Comparison of ENCODE assay signal across 22 cellular contexts in the genomic region with DNA sequence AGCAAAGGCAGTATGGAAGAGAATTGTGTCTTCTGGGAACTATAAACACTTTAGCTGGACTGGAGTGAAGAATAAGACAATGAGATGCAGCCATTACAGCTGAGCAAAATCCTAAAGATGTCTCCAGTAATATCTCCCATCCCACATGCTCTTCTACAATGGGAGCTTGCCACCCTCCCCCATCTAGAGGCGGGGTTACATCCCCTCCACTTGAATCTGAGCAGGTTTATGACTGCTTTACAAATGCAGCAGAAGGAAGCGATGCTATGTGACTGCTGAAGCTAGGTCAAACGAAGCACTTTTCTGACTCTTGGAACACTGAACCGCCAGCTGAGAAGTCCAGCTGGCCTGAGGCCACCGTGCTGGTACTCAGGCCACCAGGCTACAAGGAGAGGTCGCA.
DNase-seq lines count a peak whose midpoint lies in the region; ATAC-seq, FAIRE-seq and TF ChIP-seq lines count a peak whose summit lies in the region.
"Had no signal": no experiment of that assay in that cellular context is flagged by ENCODE, and none has a peak within 500 bp of the region (broad histone marks: within the 10 kb centered on the region; RNA-seq: fewer than 3 reads in every experiment).

No MANE protein-coding gene starts in this region.

- no peak overlapping the region for H3K56ac ChIP-seq in H1 (replicated peaks; ENCODE audit: insufficient read length, low read depth, low read length)

- POLR2A ChIA-PET in H1 (lab: Charles Lee; ENCODE audit: partially characterized antibody) = interaction anchor here (1.0 to 4.9 kb wide), 9 partner anchors 8 to 35 kb away, joined by 3 to 17 read pairs (median 7); no protein-coding TSS in a partner anchor

- H3K9me3 ChIP-seq in H1 (ENCODE audit: insufficient read depth in 2 of 2, low read depth in 1 of 2, low read length in 1 of 2) (no peaks in the 10 kb centered on the region), neuronal stem cell (replicated peaks in 1 of 2; ENCODE audit: control insufficient read depth in 2 of 2, insufficient read depth in 1 of 2, low read depth in 1 of 2, low read length in 2 of 2) (no peaks in the 10 kb centered on the region)
- H3K9me3 ChIP-seq: Caco-2 had no signal

- H3K4me3 ChIP-seq in GM23338 = no peak overlapping the region
- H3K4me3 ChIP-seq in H1 (ENCODE audit: extremely low read depth in 1 of 4, insufficient read depth in 2 of 4, low read depth in 3 of 4, low read length in 4 of 4) = no peak overlapping the region
- no peak overlapping the region for H3K4me3 ChIP-seq in neuronal stem cell (ENCODE audit: low read length in 2 of 2)
- H3K4me3 ChIP-seq: GM12878 had no signal

- no peak overlapping the region for H2AK5ac ChIP-seq in H1 (ENCODE audit: low read depth, low read length)
- H2AK5ac ChIP-seq in neuronal stem cell (ENCODE audit: low read depth, low read length) = no peak overlapping the region

- ATAC-seq in GM23338 (peak; percentile 53), GM21360 (IDR thresholded peaks at IDR 0.05; ENCODE audit: unreplicated experiment) (no peak)
- ATAC-seq: CD8-positive, alpha-beta T cell; GM12878; SK-N-SH treated with all-trans-retinoic acid at 6 μM for 48 hours had no signal

- H2AFZ ChIP-seq in GM23338 (peak overlapping the region; percentile 73), H1 (ENCODE audit: low read length) (no peak overlapping the region), neuronal stem cell (ENCODE audit: low read length) (peak overlapping the region; percentile 15)

- peaks cover 6% of the 10 kb centered on the region; the same call in 2 of the 3 replicates for H3K9me3 Mint-ChIP-seq in GM23338
- H3K9me3 Mint-ChIP-seq: CD8-positive, alpha-beta T cell had no signal

- H3K27ac Mint-ChIP-seq in GM23338 = 0 out of 2 replicates have a peak overlapping the region, but pooled peaks have one; percentile 17
- H3K27ac Mint-ChIP-seq: CD8-positive, alpha-beta T cell had no signal

- peak overlapping the region; percentile 48 for H2BK120ac ChIP-seq in H1 (replicated peaks; ENCODE audit: low read depth, low read length)
- no peak overlapping the region for H2BK120ac ChIP-seq in neuronal stem cell (ENCODE audit: low read depth, low read length)

- TF ChIP-seq EP300 in H1 (IDR thresholded peaks at IDR 0.05; ENCODE audit: borderline replicate concordance in 1 of 2, low read depth in 2 of 2, low read length in 2 of 2) = no peak

- H3K36me3 Mint-ChIP-seq in GM23338 (ENCODE audit: low read depth) = peaks cover 17% of the 10 kb centered on the region
- H3K36me3 Mint-ChIP-seq: CD8-positive, alpha-beta T cell had no signal

- H3K27me3 ChIP-seq in GM23338 (ENCODE audit: insufficient read depth) (no peaks in the 10 kb centered on the region), H1 (replicated peaks in 1 of 4; ENCODE audit: control insufficient read depth in 3 of 4, extremely low read depth in 1 of 4, insufficient read depth in 3 of 4, low read length in 3 of 4) (no peaks in the 10 kb centered on the region), neuronal stem cell (ENCODE audit: control insufficient read depth in 3 of 3, insufficient read depth in 3 of 3, low read depth in 1 of 3, low read length in 3 of 3) (no peaks in the 10 kb centered on the region)

- H4K20me1 ChIP-seq in GM23338 (replicated peaks; ENCODE audit: insufficient read depth) = no peaks in the 10 kb centered on the region
- H4K20me1 ChIP-seq in H1 (replicated peaks in 1 of 2; ENCODE audit: control insufficient read depth in 1 of 2, insufficient read depth in 2 of 2, low read length in 2 of 2) = no peaks in the 10 kb centered on the region

- TF ChIP-seq RAD21 in H1 (IDR thresholded peaks at IDR 0.05 in 1 of 2, conservative IDR thresholded peaks at IDR 0.05 in 1 of 2; ENCODE audit: low read depth in 2 of 2, low read length in 2 of 2) = no peak

- H4K5ac ChIP-seq in H1 (ENCODE audit: insufficient read length, low read depth, low read length) = peak overlapping the region; percentile 30

- H3K4me3 Mint-ChIP-seq in GM23338 = no peak overlapping the region; the same call in 2 of the 3 replicates
- H3K4me3 Mint-ChIP-seq: CD8-positive, alpha-beta T cell had no signal

- H3K4ac ChIP-seq in H1 (replicated peaks; ENCODE audit: insufficient read length, low read depth, low read length) (no peak overlapping the region), neuronal stem cell (ENCODE audit: low read length) (no peak overlapping the region)

- TF ChIP-seq CTCF in GM23338 (conservative IDR thresholded peaks at IDR 0.05; ENCODE audit: low read depth in 2 of 2) (no peak), H1 (IDR thresholded peaks at IDR 0.05; ENCODE audit: control extremely low read depth in 1 of 3, insufficient read depth in 1 of 3, low read depth in 1 of 3, low read length in 3 of 3) (no peak)

- H3K36me3 ChIP-seq in GM23338 (ENCODE audit: insufficient read depth) = no peaks in the 10 kb centered on the region
- no peaks in the 10 kb centered on the region for H3K36me3 ChIP-seq in H1 (ENCODE audit: control insufficient read depth in 2 of 4, insufficient read depth in 4 of 4, low read length in 3 of 4)
- no peaks in the 10 kb centered on the region for H3K36me3 ChIP-seq in neuronal stem cell (replicated peaks in 1 of 2; ENCODE audit: control insufficient read depth in 2 of 2, insufficient read depth in 2 of 2, low read length in 2 of 2)

- H3K23me2 ChIP-seq in H1 (ENCODE audit: low read depth, low read length) = no peaks in the 10 kb centered on the region

- peaks cover 58% of the 10 kb centered on the region for H3K4me1 Mint-ChIP-seq in GM23338

- H3K4me1 ChIP-seq in GM23338 (ENCODE audit: insufficient read depth) (peaks cover 49% of the 10 kb centered on the region), H1 (replicated peaks in 1 of 4; ENCODE audit: control insufficient read depth in 3 of 4, insufficient read depth in 4 of 4, low read length in 3 of 4) (peaks cover 6 to 22% (median 10%) of the 10 kb centered on the region in 4 experiments), neuronal stem cell (ENCODE audit: control insufficient read depth in 2 of 2, insufficient read depth in 1 of 2, low read depth in 1 of 2, low read length in 2 of 2) (peaks cover 0 to 7% of the 10 kb centered on the region in 2 donors)

- peaks cover 13% of the 10 kb centered on the region for H3K9me2 ChIP-seq in GM23338 (ENCODE audit: insufficient read depth)

- H4K8ac ChIP-seq in H1 (ENCODE audit: extremely low read depth, insufficient read depth, low read length) (peak overlapping the region; percentile 36; the same call in 1 of the 2 replicates), neuronal stem cell (ENCODE audit: low read depth, low read length) (no peak overlapping the region)

- CTCF ChIA-PET in H1 (lab: Charles Lee; ENCODE audit: partially characterized antibody) = interaction anchor here (1.2 to 3.6 kb wide), 4 partner anchors 8 to 55 kb away, joined by 3 to 24 read pairs (median 9); no protein-coding TSS in a partner anchor

- no peak overlapping the region for H3K9ac ChIP-seq in H1 (replicated peaks in 1 of 4; ENCODE audit: extremely low read depth in 1 of 4, low read depth in 3 of 4, low read length in 3 of 4)
- no peak overlapping the region for H3K9ac ChIP-seq in neuronal stem cell (ENCODE audit: low read depth, low read length, poor library complexity)

- no peak for FAIRE-seq in H1 (lab: Jason Lieb, UNC)
- FAIRE-seq: A204.1, GM12878, RCC 7860 had no signal

- peak overlapping the region; percentile 32; the same call in 1 of the 2 replicates for H2BK15ac ChIP-seq in H1 (ENCODE audit: low read length)
- H2BK15ac ChIP-seq in neuronal stem cell (ENCODE audit: low read length) = no peak overlapping the region

- H3K23ac ChIP-seq in H1 (ENCODE audit: insufficient read length) (no peak overlapping the region), neuronal stem cell (ENCODE audit: low read depth, low read length, poor library complexity) (no peak overlapping the region)

- no peaks in the 10 kb centered on the region; the same call in 1 of the 2 replicates for H3F3A ChIP-seq in GM23338 (replicated peaks; ENCODE audit: low read depth)

- H2BK20ac ChIP-seq in H1 (ENCODE audit: low read length) = peak overlapping the region; percentile 48; the same call in 1 of the 2 replicates

- H3K79me2 ChIP-seq in GM23338 (replicated peaks; ENCODE audit: insufficient read depth) (no peaks in the 10 kb centered on the region), H1 (ENCODE audit: control insufficient read depth in 1 of 2, insufficient read depth in 2 of 2, low read length in 2 of 2) (peaks cover 0 to 4% of the 10 kb centered on the region in 2 experiments; a peak in 1 of 4 replicates)

- H2BK12ac ChIP-seq in H1 (ENCODE audit: low read depth, low read length) (peak overlapping the region; percentile 72; the same call in 1 of the 2 replicates), neuronal stem cell (ENCODE audit: low read length) (no peak overlapping the region)

- H3K18ac ChIP-seq in H1 (ENCODE audit: extremely low read depth, low read length) (no peak overlapping the region), neuronal stem cell (ENCODE audit: low read length) (peak overlapping the region; percentile 44)

- DNase-seq in GM23338 (ENCODE audit: low spot score) (peak; percentile 28), NCI-H187 treated with DMSO at 0.1 percent for 48 hours (lab: John Stamatoyannopoulos, UW) (peak; percentile 11), H1 (ENCODE audit: low read depth in 1 of 2, low spot score in 2 of 2) (no peak), neuronal stem cell (ENCODE audit: low spot score) (no peak), DMS79 treated with DMSO at 0.1 percent for 48 hours (lab: John Stamatoyannopoulos, UW) (no peak), activated T-cell treated with anti-CD3 and anti-CD28 coated beads for 4 hours (no peak)
- DNase-seq: Caco-2; CD8-positive, alpha-beta T cell; EL; GDM1; NCI-H1092; NCI-H1417 treated with DMSO at 0.1 percent for 48 hours; NCI-H1694 treated with DMSO at 0.1 percent for 48 hours; NCI-H2107; NCI-H69 had no signal

- H3K27me3 Mint-ChIP-seq in GM23338 (ENCODE audit: insufficient read depth, low read depth, poor library complexity) = peaks cover 2% of the 10 kb centered on the region

- H2BK5ac ChIP-seq in H1 (ENCODE audit: low read depth, low read length) (peak overlapping the region; percentile 63; the same call in 1 of the 2 replicates), neuronal stem cell (ENCODE audit: low read length) (no peak overlapping the region)

- H3K79me1 ChIP-seq in H1 (ENCODE audit: low read depth, low read length) (0 out of 2 replicates have a peak, but pooled peaks cover 2% of the 10 kb centered on the region), neuronal stem cell (ENCODE audit: low read depth, low read length) (no peaks in the 10 kb centered on the region)

- H4K91ac ChIP-seq in H1 (replicated peaks; ENCODE audit: insufficient read length, low read length) = peak overlapping the region; percentile 76
- no peak overlapping the region for H4K91ac ChIP-seq in neuronal stem cell (ENCODE audit: low read depth, low read length, poor library complexity)

- TF ChIP-seq POLR2A in H1 (IDR thresholded peaks at IDR 0.05; ENCODE audit: control extremely low read depth in 1 of 2, low read depth in 2 of 2, low read length in 2 of 2) = no peak

- H3K14ac ChIP-seq in H1 (ENCODE audit: insufficient read length) (no peak overlapping the region), neuronal stem cell (ENCODE audit: low read length) (no peak overlapping the region)

- H3K4me2 ChIP-seq in GM23338 = peak overlapping the region; percentile 70
- peak overlapping the region; percentile 10 to 39; a peak in 3 of 4 replicates for H3K4me2 ChIP-seq in H1 (ENCODE audit: insufficient read depth in 1 of 2, low read depth in 2 of 2, low read length in 2 of 2)
- no peak overlapping the region for H3K4me2 ChIP-seq in neuronal stem cell (ENCODE audit: insufficient read depth, low read length, poor library complexity, severe bottlenecking)

- 0 out of 2 replicates have a peak overlapping the region, but pooled peaks have one; percentile 64 for H3K27ac ChIP-seq in GM23338 (ENCODE audit: low read depth)
- H3K27ac ChIP-seq in H1 (ENCODE audit: low read depth, low read length) = no peak overlapping the region
- no peak overlapping the region for H3K27ac ChIP-seq in neuronal stem cell (replicated peaks; ENCODE audit: low read length)
- H3K27ac ChIP-seq: C4-2B, HL-60 had no signal

- WGBS in H1 (ENCODE audit: extremely low coverage in 1 of 2, insufficient coverage in 1 of 2, insufficient read length in 1 of 2, insufficient replicate concordance in 2 of 2, low coverage in 1 of 2, low lambda C conversion rate in 2 of 2, missing lambda C conversion rate in 1 of 2), 2 experiments = 80% methylated on average over 6 of the region's 6 CpGs; no CpG with 5 or more reads in 1 of the 2 experiments
- no CpG with 5 or more reads among the region's 6 CpGs for WGBS in neuronal stem cell (ENCODE audit: extremely low coverage in 2 of 2, insufficient read length in 2 of 2, insufficient replicate concordance in 1 of 2), 2 donors

Comparison
In these comparisons a context has a peak if more than half of its experiments do, and no peak if none do; other contexts are left out.
1. DNase-seq: peak in GM23338 (single experiment) and NCI-H187 treated with DMSO at 0.1 percent for 48 hours (single experiment); none in H1 (0 of 2), neuronal stem cell (single experiment), DMS79 treated with DMSO at 0.1 percent for 48 hours (single experiment) and activated T-cell treated with anti-CD3 and anti-CD28 coated beads for 4 hours (single experiment).